Comparison of ENCODE assay signal across 1 cellular context in genomic region chr5:174792265-174792664, GRCh38.
TF ChIP-seq lines count a peak whose summit lies in the region.
"Not testable (repeated sequence)": the region's sequence is repeated elsewhere in the genome, so short reads cannot be mapped to it uniquely, and the experiment has no call there.

No MANE protein-coding gene starts in this region.

- CTCF ChIA-PET in HEK293 (lab: Yijun Ruan, JAX), result interaction anchor here (1.0 to 6.3 kb wide), 5 partner anchors 41 to 458 kb away, joined by 3 to 58 read pairs (median 4); no protein-coding TSS in a partner anchor

- not testable (repeated sequence) for H3K4me3 ChIP-seq in HEK293 (ENCODE audit: low read depth, low read length)

- not testable (repeated sequence) for TF ChIP-seq CTCF in HEK293 (tag by site-specific recombination; IDR thresholded peaks at IDR 0.05)

- POLR2A ChIA-PET in HEK293 (lab: Yijun Ruan, JAX), result not testable (repeated sequence)

- not testable (repeated sequence) for H3K9me3 ChIP-seq in HEK293 (ENCODE audit: control insufficient read depth, insufficient read depth, low read depth, low read length)

- H3K4me1 ChIP-seq in HEK293 (ENCODE audit: control insufficient read depth, insufficient read depth, low read length), result not testable (repeated sequence)

- H3K36me3 ChIP-seq in HEK293 (ENCODE audit: control insufficient read depth in 2 of 2, insufficient read depth in 1 of 2, low read length in 2 of 2), result not testable (repeated sequence)

- H3K27ac ChIP-seq in HEK293 (ENCODE audit: extremely low read depth, low read depth, low read length), result not testable (repeated sequence)

TF ChIP-seq in HEK293, 187 proteins besides CTCF, POLR2A, EP300 and RAD21:
- TF ChIP-seq ZNF146 (tag by site-specific recombination; IDR thresholded peaks at IDR 0.05) (peak; percentile 96), ZNF580 (tag by site-specific recombination; IDR thresholded peaks at IDR 0.05) (peak; percentile 22; the same call in 1 of the 2 replicates)
